Comparison of ENCODE assay signal across 8 cellular contexts in genomic region chr12:49644620-49644994, GRCh38. TPM values are rescaled to one million over a fixed set of nuclear protein-coding genes. Genes with fewer than 3 reads are reported as not detected.
DNase-seq lines count a peak whose midpoint lies in the region; ATAC-seq and TF ChIP-seq lines count a peak whose summit lies in the region.

No MANE protein-coding gene starts in this region.

- ATAC-seq in PC-3 (peak; percentile 87), GM21447 (IDR thresholded peaks at IDR 0.05; ENCODE audit: unreplicated experiment) (no peak)
- peak; percentile 88 for ATAC-seq in stimulated activated naive CD8-positive, alpha-beta T cell treated with anti-CD3 and anti-CD28 coated beads, Interleukin-15, Interleukin-2, amounts not matched to agents 100 U/mL and 50 U/mL, for 24 hours

- CTCF ChIA-PET in PC-3 (lab: Charles Lee), result interaction anchor here (0.7 kb wide), 1 partner anchor 68 kb away, joined by 6 read pairs; no protein-coding TSS in a partner anchor

- no peaks in the 10 kb centered on the region for H3K9me3 ChIP-seq in PC-3 (ENCODE audit: low read length)

- H3K9me2 ChIP-seq in PC-3 (replicated peaks; ENCODE audit: low read length), result no peaks in the 10 kb centered on the region

- DNase-seq in DMS114 treated with DMSO at 0.1 percent for 48 hours (lab: John Stamatoyannopoulos, UW; ENCODE audit: unreplicated experiment) (peak; percentile 22), HuH-7 (ENCODE audit: low spot score) (peak; percentile 90), PC-3 (peak; percentile 79), fibroblast of gingiva (ENCODE audit: low read depth) (peak; percentile 64)
- DNase-seq in activated T-cell treated with anti-CD3 and anti-CD28 coated beads, Interleukin-2, amount 50 U/mL, for 48 hours, result peak; percentile 86
- DNase-seq in stimulated activated naive CD8-positive, alpha-beta T cell treated with anti-CD3 and anti-CD28 coated beads, Interleukin-15, Interleukin-2, amounts not matched to agents 100 U/mL and 50 U/mL, for 24 hours, result peak; percentile 85

- H3K36me3 Mint-ChIP-seq in nephron (ENCODE audit: low read depth), result peaks cover 63% of the 10 kb centered on the region

- peaks cover 41% of the 10 kb centered on the region for H3K4me1 Mint-ChIP-seq in nephron

- POLR2A ChIA-PET in PC-3 (lab: Charles Lee; ENCODE audit: unreplicated experiment), result no interaction called here

- H3K27ac ChIP-seq in PC-3 (ENCODE audit: low read length), result no peak overlapping the region

- peak overlapping the region; percentile 86 to 96 (median 88) for H3K27ac Mint-ChIP-seq in nephron

- H3K4me1 ChIP-seq in PC-3 (ENCODE audit: insufficient read depth, low read length), result peaks cover 4% of the 10 kb centered on the region; the same call in 1 of the 2 replicates

- peak; percentile 96 for TF ChIP-seq CTCF in PC-3 (conservative IDR thresholded peaks at IDR 0.05; ENCODE audit: low read depth, low read length)
- peak; percentile 95 to 97 (median 96) for TF ChIP-seq CTCF in nephron (IDR thresholded peaks at IDR 0.05; ENCODE audit: unreplicated experiment in 3 of 3)

- H3K4me3 Mint-ChIP-seq in nephron, result no peak overlapping the region

- no peaks in the 10 kb centered on the region for H3F3A ChIP-seq in PC-3 (ENCODE audit: low read length, unreplicated experiment)

- no peaks in the 10 kb centered on the region for H3K79me2 ChIP-seq in PC-3 (ENCODE audit: low read length)

- H2AFZ ChIP-seq in PC-3 (ENCODE audit: low read length), result no peak overlapping the region

- no peak overlapping the region for H3K4me3 ChIP-seq in PC-3 (ENCODE audit: low read length)

- H3K9me3 Mint-ChIP-seq in nephron, result no peaks in the 10 kb centered on the region

- BruUV-seq in PC-3 (replicated peaks; lab: Mats Ljungman, UMichigan), result no TSS peak

- H3K27me3 Mint-ChIP-seq in nephron (ENCODE audit: low read depth), result no peaks in the 10 kb centered on the region

- no peaks in the 10 kb centered on the region for H3K36me3 ChIP-seq in PC-3 (ENCODE audit: low read depth, low read length)

- no peaks in the 10 kb centered on the region for H3K27me3 ChIP-seq in PC-3 (ENCODE audit: low read length)

- intact Hi-C loops in PC-3 (cut with micrococcal nuclease), result loop anchor here (1.0 kb wide), 2 partner anchors 63 to 134 kb away; partner anchors contain the start of gene FMNL3

- no peaks in the 10 kb centered on the region for H4K20me1 ChIP-seq in PC-3 (ENCODE audit: low read length)

- H3K9ac ChIP-seq in PC-3 (ENCODE audit: low read length), result no peak overlapping the region

- no peak overlapping the region for H3K4me2 ChIP-seq in PC-3 (ENCODE audit: low read length)

RNA-seq across cellular contexts. Expression of gene PRPF40B, which starts 21.2 kb away (rescaled TPM):
- total RNA-seq in PC-3 (2014; rRNA removed), result 16.2 and 17.7 TPM in 2 replicates

RNA-seq across cellular contexts. Expression of gene FAM186B, which starts 39.2 kb away (rescaled TPM):
- 0.80 and 1.1 TPM in 2 replicates for total RNA-seq in PC-3 (2014; rRNA removed)

Comparison
In these comparisons a context has a peak if more than half of its experiments do, and no peak if none do; other contexts are left out.
1. DNase-seq: peak in every context shown above with its lines; median percentile 90 in HuH-7; 86 in activated T-cell treated with anti-CD3 and anti-CD28 coated beads, Interleukin-2, amount 50 U/mL, for 48 hours; 85 in stimulated activated naive CD8-positive, alpha-beta T cell treated with anti-CD3 and anti-CD28 coated beads, Interleukin-15, Interleukin-2, amounts not matched to agents 100 U/mL and 50 U/mL, for 24 hours; 79 in PC-3; 64 in fibroblast of gingiva; 22 in DMS114 treated with DMSO at 0.1 percent for 48 hours.